In genomic region chr5:57577432-57578175, GRCh38 we compare ENCODE assay signal across 1 cellular context.
TF ChIP-seq lines count a peak whose summit lies in the region.

No MANE protein-coding gene starts in this region.

TF ChIP-seq in GM12878, 131 proteins besides CTCF, POLR2A, EP300 and RAD21 (continued from another document):
- TF ChIP-seq, protein P1, sequence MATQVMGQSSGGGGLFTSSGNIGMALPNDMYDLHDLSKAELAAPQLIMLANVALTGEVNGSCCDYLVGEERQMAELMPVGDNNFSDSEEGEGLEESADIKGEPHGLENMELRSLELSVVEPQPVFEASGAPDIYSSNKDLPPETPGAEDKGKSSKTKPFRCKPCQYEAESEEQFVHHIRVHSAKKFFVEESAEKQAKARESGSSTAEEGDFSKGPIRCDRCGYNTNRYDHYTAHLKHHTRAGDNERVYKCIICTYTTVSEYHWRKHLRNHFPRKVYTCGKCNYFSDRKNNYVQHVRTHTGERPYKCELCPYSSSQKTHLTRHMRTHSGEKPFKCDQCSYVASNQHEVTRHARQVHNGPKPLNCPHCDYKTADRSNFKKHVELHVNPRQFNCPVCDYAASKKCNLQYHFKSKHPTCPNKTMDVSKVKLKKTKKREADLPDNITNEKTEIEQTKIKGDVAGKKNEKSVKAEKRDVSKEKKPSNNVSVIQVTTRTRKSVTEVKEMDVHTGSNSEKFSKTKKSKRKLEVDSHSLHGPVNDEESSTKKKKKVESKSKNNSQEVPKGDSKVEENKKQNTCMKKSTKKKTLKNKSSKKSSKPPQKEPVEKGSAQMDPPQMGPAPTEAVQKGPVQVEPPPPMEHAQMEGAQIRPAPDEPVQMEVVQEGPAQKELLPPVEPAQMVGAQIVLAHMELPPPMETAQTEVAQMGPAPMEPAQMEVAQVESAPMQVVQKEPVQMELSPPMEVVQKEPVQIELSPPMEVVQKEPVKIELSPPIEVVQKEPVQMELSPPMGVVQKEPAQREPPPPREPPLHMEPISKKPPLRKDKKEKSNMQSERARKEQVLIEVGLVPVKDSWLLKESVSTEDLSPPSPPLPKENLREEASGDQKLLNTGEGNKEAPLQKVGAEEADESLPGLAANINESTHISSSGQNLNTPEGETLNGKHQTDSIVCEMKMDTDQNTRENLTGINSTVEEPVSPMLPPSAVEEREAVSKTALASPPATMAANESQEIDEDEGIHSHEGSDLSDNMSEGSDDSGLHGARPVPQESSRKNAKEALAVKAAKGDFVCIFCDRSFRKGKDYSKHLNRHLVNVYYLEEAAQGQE (IDR thresholded peaks at IDR 0.05; ENCODE audit: low read depth, low read length): no peak
- TF ChIP-seq NR2F1 (conservative IDR thresholded peaks at IDR 0.05) (peak; percentile 89), GABPA (IDR thresholded peaks at IDR 0.05; ENCODE audit: low read depth) (no peak), ETV6 (conservative IDR thresholded peaks at IDR 0.05 in 1 of 2, IDR thresholded peaks at IDR 0.05 in 1 of 2; ENCODE audit: borderline replicate concordance in 1 of 2, low read depth in 1 of 2) (no peak), IKZF1 (conservative IDR thresholded peaks at IDR 0.05) (no peak; the same call in 1 of the 2 replicates), NFXL1 (IDR thresholded peaks at IDR 0.05; ENCODE audit: borderline replicate concordance) (no peak), WRNIP1 (IDR thresholded peaks at IDR 0.05; ENCODE audit: borderline replicate concordance, low read depth, low read length) (no peak), NBN (IDR thresholded peaks at IDR 0.05) (no peak), IKZF2 (IDR thresholded peaks at IDR 0.05) (peak; percentile 43 to 47; a peak in 2 of 4 replicates), HDAC2 (IDR thresholded peaks at IDR 0.05) (no peak)
- TF ChIP-seq, protein P2, sequence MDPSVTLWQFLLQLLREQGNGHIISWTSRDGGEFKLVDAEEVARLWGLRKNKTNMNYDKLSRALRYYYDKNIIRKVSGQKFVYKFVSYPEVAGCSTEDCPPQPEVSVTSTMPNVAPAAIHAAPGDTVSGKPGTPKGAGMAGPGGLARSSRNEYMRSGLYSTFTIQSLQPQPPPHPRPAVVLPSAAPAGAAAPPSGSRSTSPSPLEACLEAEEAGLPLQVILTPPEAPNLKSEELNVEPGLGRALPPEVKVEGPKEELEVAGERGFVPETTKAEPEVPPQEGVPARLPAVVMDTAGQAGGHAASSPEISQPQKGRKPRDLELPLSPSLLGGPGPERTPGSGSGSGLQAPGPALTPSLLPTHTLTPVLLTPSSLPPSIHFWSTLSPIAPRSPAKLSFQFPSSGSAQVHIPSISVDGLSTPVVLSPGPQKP (IDR thresholded peaks at IDR 0.05; ENCODE audit: low read depth, low read length): no peak
- TF ChIP-seq, protein P3, sequence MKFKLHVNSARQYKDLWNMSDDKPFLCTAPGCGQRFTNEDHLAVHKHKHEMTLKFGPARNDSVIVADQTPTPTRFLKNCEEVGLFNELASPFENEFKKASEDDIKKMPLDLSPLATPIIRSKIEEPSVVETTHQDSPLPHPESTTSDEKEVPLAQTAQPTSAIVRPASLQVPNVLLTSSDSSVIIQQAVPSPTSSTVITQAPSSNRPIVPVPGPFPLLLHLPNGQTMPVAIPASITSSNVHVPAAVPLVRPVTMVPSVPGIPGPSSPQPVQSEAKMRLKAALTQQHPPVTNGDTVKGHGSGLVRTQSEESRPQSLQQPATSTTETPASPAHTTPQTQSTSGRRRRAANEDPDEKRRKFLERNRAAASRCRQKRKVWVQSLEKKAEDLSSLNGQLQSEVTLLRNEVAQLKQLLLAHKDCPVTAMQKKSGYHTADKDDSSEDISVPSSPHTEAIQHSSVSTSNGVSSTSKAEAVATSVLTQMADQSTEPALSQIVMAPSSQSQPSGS (IDR thresholded peaks at IDR 0.05; ENCODE audit: low read length): no peak
